8 cellular contexts compared by ENCODE assay signal in the genomic region with DNA sequence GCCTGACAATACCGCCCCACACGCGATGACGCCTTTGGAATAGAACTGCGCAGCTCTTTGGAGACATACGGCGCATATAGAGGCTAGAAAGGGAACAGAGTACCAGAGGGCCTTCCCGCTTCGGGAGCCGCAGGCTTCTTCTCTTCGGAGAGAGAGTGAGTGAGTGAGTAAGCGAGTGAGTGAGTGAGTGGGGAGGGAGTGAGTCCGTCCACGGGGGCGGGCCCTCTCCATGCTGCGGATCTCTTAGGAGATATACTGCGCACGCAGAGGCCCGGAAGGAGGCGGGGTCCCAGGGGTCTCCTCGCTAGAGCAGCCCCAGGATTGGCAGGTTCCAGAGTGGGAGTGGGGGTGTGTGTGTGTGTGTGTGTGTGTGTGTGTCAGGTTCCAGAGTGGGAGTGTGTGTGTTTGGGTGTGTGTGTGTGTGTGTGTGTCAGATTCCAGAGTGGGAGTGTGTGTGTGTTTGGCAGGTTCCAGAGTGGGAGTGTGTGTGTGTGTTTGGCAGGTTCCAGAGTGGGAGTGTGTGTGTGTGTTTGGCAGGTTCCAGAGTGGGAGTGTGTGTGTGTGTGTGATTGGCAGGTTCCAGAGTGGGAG.
DNase-seq lines count a peak whose midpoint lies in the region; ATAC-seq and TF ChIP-seq lines count a peak whose summit lies in the region.

No MANE protein-coding gene starts in this region.

- TF ChIP-seq POLR2A in spleen (IDR thresholded peaks at IDR 0.05), result no peak

- peak overlapping the region in 7 of 8 donors; percentile 37 to 91 (median 81) for H3K27ac ChIP-seq in spleen

- H3K4me1 ChIP-seq in spleen, result peaks cover 10 to 63% (median 43%) of the 10 kb centered on the region in 6 donors

- WGBS in spleen, 5 donors, result 0 to 2% (median 1%) methylated on average over 20 to 21 of the region's 21 CpGs

- intact Hi-C loops in spleen (cut with DNase I; ENCODE audit: low total_unique reads), result loop anchor here (10.0 kb wide), 1 partner anchor 98 kb away; a partner anchor contains a TSS

- no peaks in the 10 kb centered on the region for H3K9me3 ChIP-seq in spleen

- no peaks in the 10 kb centered on the region for H3K36me3 ChIP-seq in spleen

- DNase-seq in NCI-H1417 (lab: John Stamatoyannopoulos, UW) (peak; percentile 57 to 77 (median 57)), NCI-H1417 treated with DMSO at 0.1 percent for 48 hours (lab: John Stamatoyannopoulos, UW) (no peak), NCI-H2227 (lab: John Stamatoyannopoulos, UW; ENCODE audit: unreplicated experiment) (peak; percentile 88), cerebellar cortex (ENCODE audit: low spot score) (peak; percentile 82), islet precursor cell (peak; percentile 97), spleen (peak; percentile 95)
- DNase-seq in activated CD4-positive, alpha-beta T cell treated with anti-CD3 and anti-CD28 coated beads for 1 hour, result peak; percentile 77

- TF ChIP-seq CTCF in spleen (IDR thresholded peaks at IDR 0.05 in 8 of 11, conservative IDR thresholded peaks at IDR 0.05 in 3 of 11), result no peak

- H3K4me3 ChIP-seq in spleen, result peak overlapping the region in 7 of 8 donors; percentile 11 to 83 (median 62)

- peaks cover 0 to 7% (median 0%) of the 10 kb centered on the region in 7 donors for H3K27me3 ChIP-seq in spleen (replicated peaks in 1 of 7)

- peak; percentile 48 for ATAC-seq in HG03025 (IDR thresholded peaks at IDR 0.05; ENCODE audit: low FRiP score, unreplicated experiment)
